ENCODE assay signal across 16 cellular contexts in genomic region chr2:72846171-72847095, GRCh38. TPM values are rescaled to one million over a fixed set of nuclear protein-coding genes. Genes with fewer than 3 reads are reported as not detected.
DNase-seq lines count a peak whose midpoint lies in the region; ATAC-seq, FAIRE-seq and TF ChIP-seq lines count a peak whose summit lies in the region.
"Had no signal": no experiment of that assay in that cellular context is flagged by ENCODE, and none has a peak within 500 bp of the region (broad histone marks: within the 10 kb centered on the region; RNA-seq: fewer than 3 reads in every experiment).

No MANE protein-coding gene starts in this region.

- no peak overlapping the region for H3K4me3 Mint-ChIP-seq in T-helper 2 cell treated with Interferon-gamma antibody and Interleukin-4, amounts not matched to agents 5 μg/mL and 100 μg/mL, for 36 hours
- H3K4me3 Mint-ChIP-seq: neural crest cell had no signal

- H3K36me3 ChIP-seq in kidney (ENCODE audit: control insufficient read depth in 1 of 2, insufficient read depth in 2 of 2, low read length in 2 of 2) = no peaks in the 10 kb centered on the region
- H3K36me3 ChIP-seq: breast epithelium had no signal

- peaks cover 6% of the 10 kb centered on the region for H3K27me3 Mint-ChIP-seq in T-helper 2 cell treated with Interferon-gamma antibody and Interleukin-4, amounts not matched to agents 5 μg/mL and 100 μg/mL, for 36 hours (ENCODE audit: low read depth)

- H3K9me3 ChIP-seq in kidney (ENCODE audit: control insufficient read depth in 1 of 2, low read length in 2 of 2) = no peaks in the 10 kb centered on the region
- H3K9me3 ChIP-seq: breast epithelium had no signal

- intact Hi-C loops in kidney (cut with DNase I) = no loop called here

- H3K27ac Mint-ChIP-seq in T-helper 2 cell treated with Interferon-gamma antibody and Interleukin-4, amounts not matched to agents 5 μg/mL and 100 μg/mL, for 36 hours = no peak overlapping the region

- no peaks in the 10 kb centered on the region for H3K9me3 Mint-ChIP-seq in T-helper 2 cell treated with Interferon-gamma antibody and Interleukin-4, amounts not matched to agents 5 μg/mL and 100 μg/mL, for 36 hours
- H3K9me3 Mint-ChIP-seq: neural crest cell had no signal

- H3K4me3 ChIP-seq in kidney (ENCODE audit: low read length in 2 of 2) = no peak overlapping the region
- H3K4me3 ChIP-seq: breast epithelium had no signal

- H3K9ac ChIP-seq in kidney (ENCODE audit: low read length in 2 of 2) = no peak overlapping the region

- ATAC-seq in GM19397 (IDR thresholded peaks at IDR 0.05; ENCODE audit: unreplicated experiment) (peak; percentile 83), HG02852 (IDR thresholded peaks at IDR 0.05; ENCODE audit: unreplicated experiment) (peak; percentile 81), HG03565 (IDR thresholded peaks at IDR 0.05; ENCODE audit: unreplicated experiment) (peak; percentile 91), GM21526 (IDR thresholded peaks at IDR 0.05; ENCODE audit: low FRiP score, unreplicated experiment) (no peak)
- ATAC-seq: esophagus mucosa had no signal

- H3K4me1 Mint-ChIP-seq in T-helper 2 cell treated with Interferon-gamma antibody and Interleukin-4, amounts not matched to agents 5 μg/mL and 100 μg/mL, for 36 hours (ENCODE audit: low read depth) = peaks cover 3% of the 10 kb centered on the region
- H3K4me1 Mint-ChIP-seq: neural crest cell had no signal

- H3K4me1 ChIP-seq in kidney (ENCODE audit: control insufficient read depth in 1 of 2, insufficient read depth in 1 of 2, low read depth in 1 of 2, low read length in 2 of 2) = no peaks in the 10 kb centered on the region
- H3K4me1 ChIP-seq: breast epithelium had no signal

- no peak for TF ChIP-seq CTCF in kidney (IDR thresholded peaks at IDR 0.05; ENCODE audit: borderline replicate concordance, extremely low read depth, insufficient read depth)

- no peak for TF ChIP-seq POLR2A in GM12892 (IDR thresholded peaks at IDR 0.05; ENCODE audit: low read depth, low read length)

- H3K36me3 Mint-ChIP-seq in T-helper 2 cell treated with Interferon-gamma antibody and Interleukin-4, amounts not matched to agents 5 μg/mL and 100 μg/mL, for 36 hours (ENCODE audit: low read depth) = no peaks in the 10 kb centered on the region

- H3K27ac ChIP-seq in kidney (ENCODE audit: low read depth in 2 of 2, low read length in 2 of 2) = no peak overlapping the region
- H3K27ac ChIP-seq: breast epithelium had no signal

- FAIRE-seq in GM12892 (lab: Jason Lieb, UNC) = peak; percentile 33
- FAIRE-seq in kidney (lab: Jason Lieb, UNC) = no peak
- FAIRE-seq: TTC549 had no signal

- no peak for DNase-seq in GM12892 (ENCODE audit: insufficient read length)
- DNase-seq in kidney = no peak
- no peak for DNase-seq in T-helper 2 cell treated with Interferon-gamma antibody and Interleukin-4, amounts not matched to agents 5 μg/mL and 100 μg/mL, for 36 hours (ENCODE audit: low spot score)
- no peak for DNase-seq in SHP77 (lab: John Stamatoyannopoulos, UW)
- DNase-seq: GDM1; NCI-H1092; OCI-M1; stimulated activated naive CD4-positive, alpha-beta T cell treated with Interleukin-2 at 50 U/mL for 16 hours had no signal

RNA-seq across cellular contexts. Expression of gene EXOC6B, which starts 20.6 kb away (rescaled TPM):
- polyA plus RNA-seq in GM12892 (2012; ENCODE audit: missing spikeins) = 2.0 TPM
- 31.3 TPM for total RNA-seq in kidney
- polyA plus RNA-seq in kidney (ENCODE audit: insufficient read depth, low read depth, low replicate concordance) = 5.9 TPM

RNA-seq across cellular contexts. Expression of gene SPR, which starts 40.8 kb away (rescaled TPM):
- polyA plus RNA-seq in GM12892 (2012; ENCODE audit: missing spikeins) = 2.8 TPM
- total RNA-seq in kidney = 29.9 TPM
- 102 TPM for polyA plus RNA-seq in kidney (ENCODE audit: insufficient read depth, low read depth, low replicate concordance)
